Comparison of ENCODE assay signal across 7 cellular contexts in genomic region chr20:58650181-58650775, GRCh38. TPM values are rescaled to one million over a fixed set of nuclear protein-coding genes. Genes with fewer than 3 reads are reported as not detected.
DNase-seq lines count a peak whose midpoint lies in the region; ATAC-seq and TF ChIP-seq lines count a peak whose summit lies in the region.

No MANE protein-coding gene starts in this region.

- H3K27me3 ChIP-seq in IMR-90 (ENCODE audit: control insufficient read depth, insufficient read depth, low read length) (no peaks in the 10 kb centered on the region), gastroesophageal sphincter (no peaks in the 10 kb centered on the region), prostate gland (replicated peaks; ENCODE audit: insufficient read depth) (no peaks in the 10 kb centered on the region)

- H2AFZ ChIP-seq in IMR-90 (replicated peaks; ENCODE audit: low read length, poor library complexity) = peak overlapping the region; percentile 99

- no peak for TF ChIP-seq EP300 in gastroesophageal sphincter (IDR thresholded peaks at IDR 0.05)

- no peak for TF ChIP-seq RAD21 in IMR-90 (IDR thresholded peaks at IDR 0.05; ENCODE audit: low read length)

- CTCF ChIA-PET in IMR-90 (lab: Yijun Ruan, JAX) = interaction anchor here (0.6 to 1.1 kb wide), 5 partner anchors 26 to 169 kb away, joined by 3 to 4 read pairs (median 3); no protein-coding TSS in a partner anchor

- dilution Hi-C loops in IMR-90 (cut with HindIII; ENCODE audit: low sequenced_read_pairs, unreplicated experiment) = loop anchor here (25.0 kb wide), 1 partner anchor 413 kb away; the partner anchor contains the start of gene ANKRD60

- H3K9me3 Mint-ChIP-seq in activated T-helper 17 cell treated with anti-CD3 and anti-CD28 coated beads, Interleukin-2, amount 50 U/mL, for 72 hours = no peaks in the 10 kb centered on the region

- H3K27ac Mint-ChIP-seq in activated T-helper 17 cell treated with anti-CD3 and anti-CD28 coated beads, Interleukin-2, amount 50 U/mL, for 72 hours = peak overlapping the region; percentile 99

- no peak overlapping the region; the same call in 1 of the 2 replicates for H2BK120ac ChIP-seq in IMR-90 (ENCODE audit: low read depth, low read length)

- peak overlapping the region; percentile 14; the same call in 1 of the 2 replicates for H3K9ac ChIP-seq in IMR-90 (ENCODE audit: low read depth, low read length)

- no peak overlapping the region for H2AK5ac ChIP-seq in IMR-90 (ENCODE audit: low read depth, low read length)

- H3K23ac ChIP-seq in IMR-90 (ENCODE audit: low read depth, low read length) = no peak overlapping the region

- WGBS in IMR-90 (ENCODE audit: extremely low coverage in 2 of 2, insufficient read length in 1 of 2), 2 experiments = 14% methylated on average over 37 of the region's 62 CpGs; no CpG with 5 or more reads in 1 of the 2 experiments
- WGBS in gastroesophageal sphincter (ENCODE audit: low coverage in 1 of 2), 2 donors = 0% methylated on average over 5 of the region's 62 CpGs; no CpG with 5 or more reads in 1 of the 2 donors
- under 1% methylated on average over 46 of the region's 62 CpGs for WGBS in prostate gland

- H3K36me3 ChIP-seq in IMR-90 (ENCODE audit: control insufficient read depth, insufficient read depth, low read length) (no peaks in the 10 kb centered on the region), gastroesophageal sphincter (no peaks in the 10 kb centered on the region), prostate gland (no peaks in the 10 kb centered on the region)

- no peak overlapping the region for H3K14ac ChIP-seq in IMR-90 (replicated peaks; ENCODE audit: low read depth, low read length)

- H2BK5ac ChIP-seq in IMR-90 (ENCODE audit: low read depth, low read length, poor library complexity, severe bottlenecking) = peak overlapping the region; percentile 31

- no peak overlapping the region for H2BK20ac ChIP-seq in IMR-90 (ENCODE audit: low read depth, low read length)

- no peak overlapping the region for H3K56ac ChIP-seq in IMR-90 (ENCODE audit: extremely low read depth, insufficient read depth, low read length)

- DNase-seq in IMR-90 = no peak
- no peak for DNase-seq in prostate gland (ENCODE audit: low spot score)
- DNase-seq in NCI-H2196 (lab: John Stamatoyannopoulos, UW; ENCODE audit: unreplicated experiment) = no peak
- DNase-seq in SIG-M5 treated with dmso at 0.1 percent for 504 hours (lab: John Stamatoyannopoulos, UW; ENCODE audit: unreplicated experiment) = no peak

- H2BK15ac ChIP-seq in IMR-90 (ENCODE audit: low read depth, low read length) = no peak overlapping the region

- H3K9me1 ChIP-seq in IMR-90 (ENCODE audit: insufficient read depth, low read length) = no peaks in the 10 kb centered on the region

- ATAC-seq in IMR-90 (ENCODE audit: low read depth) = peak; percentile 8
- peak; percentile 9 for ATAC-seq in activated T-helper 17 cell treated with anti-CD3 and anti-CD28 coated beads, Interleukin-2, amount 50 U/mL, for 72 hours (replicated peaks)
- no peak for ATAC-seq in gastroesophageal sphincter

- peak overlapping the region; percentile 78; the same call in 1 of the 2 replicates for H3K4me3 ChIP-seq in IMR-90 (ENCODE audit: insufficient read depth, low read depth, low read length)
- peak overlapping the region; percentile 71 to 97 for H3K4me3 ChIP-seq in gastroesophageal sphincter
- peak overlapping the region; percentile 77 to 89 for H3K4me3 ChIP-seq in prostate gland

- peak overlapping the region; percentile 98 for H3K4me3 Mint-ChIP-seq in activated T-helper 17 cell treated with anti-CD3 and anti-CD28 coated beads, Interleukin-2, amount 50 U/mL, for 72 hours

- H3K79me1 ChIP-seq in IMR-90 (ENCODE audit: low read depth in 1 of 2, low read length in 2 of 2) = peaks cover 8 to 22% of the 10 kb centered on the region in 2 experiments

- peaks cover 33% of the 10 kb centered on the region for H3K36me3 Mint-ChIP-seq in activated T-helper 17 cell treated with anti-CD3 and anti-CD28 coated beads, Interleukin-2, amount 50 U/mL, for 72 hours (ENCODE audit: low read depth)

- H3K9me3 ChIP-seq in IMR-90 (ENCODE audit: control insufficient read depth, insufficient read depth, low read length) (no peaks in the 10 kb centered on the region), gastroesophageal sphincter (no peaks in the 10 kb centered on the region), prostate gland (no peaks in the 10 kb centered on the region)

- in situ Hi-C loops in IMR-90 (cut with MboI; ENCODE audit: low sequenced_read_pairs) = loop anchor here (10.0 kb wide), 1 partner anchor 415 kb away; no protein-coding TSS in a partner anchor

- peaks cover 11% of the 10 kb centered on the region for H3K4me1 Mint-ChIP-seq in activated T-helper 17 cell treated with anti-CD3 and anti-CD28 coated beads, Interleukin-2, amount 50 U/mL, for 72 hours

- no peaks in the 10 kb centered on the region for H3K27me3 Mint-ChIP-seq in activated T-helper 17 cell treated with anti-CD3 and anti-CD28 coated beads, Interleukin-2, amount 50 U/mL, for 72 hours

- H3K4me1 ChIP-seq in IMR-90 (ENCODE audit: control insufficient read depth, insufficient read depth, low read length) (peaks cover 7% of the 10 kb centered on the region), gastroesophageal sphincter (peaks cover 0 to 80% (median 26%) of the 10 kb centered on the region in 3 donors), prostate gland (replicated peaks) (peaks cover 10% of the 10 kb centered on the region)

- peak overlapping the region; percentile 49; the same call in 1 of the 2 replicates for H4K91ac ChIP-seq in IMR-90 (ENCODE audit: insufficient read depth, low read depth, low read length)

- H4K8ac ChIP-seq in IMR-90 (ENCODE audit: low read depth in 2 of 2, low read length in 2 of 2) = peak overlapping the region; percentile 70 to 76; a peak in 3 of 4 replicates

- no peak overlapping the region; the same call in 1 of the 2 replicates for H3K18ac ChIP-seq in IMR-90 (ENCODE audit: low read depth, low read length)

- no peak for TF ChIP-seq CTCF in IMR-90 (conservative IDR thresholded peaks at IDR 0.05; ENCODE audit: low read depth, low read length)
- no peak for TF ChIP-seq CTCF in gastroesophageal sphincter (IDR thresholded peaks at IDR 0.05)
- no peak for TF ChIP-seq CTCF in prostate gland (IDR thresholded peaks at IDR 0.05)

- TF ChIP-seq POLR2A in GM19099 (IDR thresholded peaks at IDR 0.05; ENCODE audit: extremely low read depth, insufficient read length, low read depth) (peak; percentile 39), IMR-90 (IDR thresholded peaks at IDR 0.05; ENCODE audit: low read depth, low read length) (no peak), gastroesophageal sphincter (IDR thresholded peaks at IDR 0.05) (no peak), prostate gland (IDR thresholded peaks at IDR 0.05) (no peak)

- intact Hi-C loops in IMR-90 (cut with micrococcal nuclease) = loop anchor here (2.0 to 10.0 kb wide), 6 partner anchors 78 to 572 kb away; partner anchors contain the start of gene APCDD1L
- intact Hi-C loops in prostate gland (cut with DNase I) = loop anchor here (2.0 to 5.0 kb wide), 4 partner anchors 43 to 413 kb away; partner anchors contain the start of gene NPEPL1

- no TSS peak for BruUV-seq in IMR-90 (replicated peaks; lab: Mats Ljungman, UMichigan)

- peak overlapping the region; percentile 90 for H3K27ac ChIP-seq in IMR-90 (ENCODE audit: insufficient read depth, low read length)
- peak overlapping the region; percentile 83 to 94 (median 92) for H3K27ac ChIP-seq in gastroesophageal sphincter
- H3K27ac ChIP-seq in prostate gland = peak overlapping the region; percentile 92

- peak overlapping the region; percentile 52 for H4K5ac ChIP-seq in IMR-90 (ENCODE audit: low read depth, low read length)

- peaks cover under 1% of the 10 kb centered on the region; the same call in 1 of the 2 replicates for H4K20me1 ChIP-seq in IMR-90 (ENCODE audit: insufficient read depth, low read length)

- H3K4me2 ChIP-seq in IMR-90 (ENCODE audit: low read depth, low read length) = peak overlapping the region; percentile 47

- H3K4ac ChIP-seq in IMR-90 (ENCODE audit: low read depth, low read length) = peak overlapping the region; percentile 71; the same call in 1 of the 2 replicates

- POLR2A ChIA-PET in IMR-90 (lab: Charles Lee; ENCODE audit: unreplicated experiment) = interaction anchor here (0.6 kb wide), 1 partner anchor 835 kb away, joined by 3 read pairs; no protein-coding TSS in a partner anchor

- peak overlapping the region; percentile 45 for H2AK9ac ChIP-seq in IMR-90 (replicated peaks; ENCODE audit: low read depth, low read length, poor library complexity)

TF ChIP-seq in IMR-90, 13 proteins besides CTCF, POLR2A, EP300 and RAD21 (continues in another document):
- TF ChIP-seq SMC3 (IDR thresholded peaks at IDR 0.05; ENCODE audit: low read depth, low read length) (no peak), MAZ (IDR thresholded peaks at IDR 0.05; ENCODE audit: borderline replicate concordance, low read depth, low read length) (no peak), CEBPB (IDR thresholded peaks at IDR 0.05; ENCODE audit: low read depth, low read length) (no peak), RCOR1 (IDR thresholded peaks at IDR 0.05; ENCODE audit: insufficient replicate concordance, low read length) (no peak), RFX5 (IDR thresholded peaks at IDR 0.05; ENCODE audit: low read depth, low read length) (no peak), CHD1 (IDR thresholded peaks at IDR 0.05; ENCODE audit: low read depth, low read length) (no peak)

RNA-seq across cellular contexts. Expression of gene STX16, which starts 0.8 kb away (rescaled TPM):
- total RNA-seq in IMR-90 (2012; rRNA removed) (26.9 and 29.4 TPM in 2 replicates), gastroesophageal sphincter (10 to 100 TPM; 26.1 to 90.4 (median 47.8) TPM), prostate gland (100 to 1,000 TPM in 1 of 2 donors, 10 to 100 TPM in 1; 34.3 to 115 TPM)
- 48.5 and 58.2 TPM in 2 replicates for polyA plus RNA-seq in IMR-90 (2012; rRNA removed)
- 17.4 and 21.0 TPM in 2 replicates for polyA plus RNA-seq in IMR-90 (2012; cell fraction: cytosol; rRNA removed)
- polyA plus RNA-seq in IMR-90 (2012; cell fraction: nucleus; rRNA removed; ENCODE audit: low replicate concordance) = 118 and 306 TPM in 2 replicates
- 100 to 1,000 TPM in 1 of 2 donors, 10 to 100 TPM in 1; 95.3 to 130 TPM for total RNA-seq in activated T-helper 17 cell treated with anti-CD3 and anti-CD28 coated beads, Interleukin-2, amount 50 U/mL, for 72 hours

RNA-seq across cellular contexts. Expression of gene NPEPL1, which starts 42.3 kb away (rescaled TPM):
- total RNA-seq in IMR-90 (2012; rRNA removed) = 6.3 and 7.2 TPM in 2 replicates
- polyA plus RNA-seq in IMR-90 (2012; rRNA removed) = 10.4 and 10.7 TPM in 2 replicates
- polyA plus RNA-seq in IMR-90 (2012; cell fraction: cytosol; rRNA removed) = 7.4 and 8.5 TPM in 2 replicates
- 61.8 and 109 TPM in 2 replicates for polyA plus RNA-seq in IMR-90 (2012; cell fraction: nucleus; rRNA removed; ENCODE audit: low replicate concordance)
- total RNA-seq in activated T-helper 17 cell treated with anti-CD3 and anti-CD28 coated beads, Interleukin-2, amount 50 U/mL, for 72 hours = 10 to 100 TPM; 19.1 to 23.0 TPM
- 10 to 100 TPM; 24.3 to 57.3 (median 36.9) TPM for total RNA-seq in gastroesophageal sphincter
- total RNA-seq in prostate gland = 10 to 100 TPM; 25.7 to 63.1 TPM
